In the genomic region with DNA sequence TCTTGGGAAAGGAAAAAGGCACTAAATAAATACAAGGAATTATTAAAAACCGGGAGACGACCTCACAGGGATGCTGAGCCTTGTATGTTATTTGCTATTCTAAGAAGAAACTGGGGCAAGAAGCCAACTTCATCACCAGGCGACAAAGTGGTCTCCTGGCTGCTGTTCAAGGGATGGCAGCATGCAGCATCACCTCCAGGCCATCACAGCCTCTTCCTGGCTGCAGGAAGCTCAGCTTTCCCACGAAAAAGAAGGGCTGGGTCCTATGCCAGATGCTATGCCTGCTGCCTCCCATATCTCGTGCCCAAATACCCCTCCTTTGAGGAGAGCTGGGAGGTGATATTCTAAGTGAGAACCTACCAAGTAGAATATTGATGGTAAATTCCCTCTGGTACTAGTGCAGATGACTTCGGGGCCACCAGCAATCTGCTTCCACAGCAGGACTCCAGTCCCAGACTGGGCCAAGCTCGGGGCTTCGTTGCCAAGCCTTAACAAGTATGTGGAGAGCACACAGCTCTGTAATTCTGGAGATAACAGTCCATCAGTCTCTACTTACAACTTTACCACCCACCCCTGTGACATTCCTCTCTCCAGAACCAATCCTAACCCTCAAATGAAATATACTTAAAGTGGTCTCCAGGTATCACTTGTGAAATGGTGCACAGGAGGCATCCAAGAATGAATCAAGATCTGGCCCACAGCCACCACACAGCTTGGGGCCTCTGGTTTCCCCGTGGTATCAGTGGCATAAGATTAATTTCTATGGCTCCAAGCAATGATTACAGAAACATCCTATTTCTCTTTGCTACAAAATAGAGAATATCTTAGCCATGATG, we compare ENCODE assay signal across 18 cellular contexts.
DNase-seq lines count a peak whose midpoint lies in the region; ATAC-seq, FAIRE-seq and TF ChIP-seq lines count a peak whose summit lies in the region.
"Had no signal": no experiment of that assay in that cellular context is flagged by ENCODE, and none has a peak within 500 bp of the region (broad histone marks: within the 10 kb centered on the region; RNA-seq: fewer than 3 reads in every experiment).

No MANE protein-coding gene starts in this region.

- ATAC-seq in left ventricle myocardium superior (peak; percentile 79), GM21717 (IDR thresholded peaks at IDR 0.05; ENCODE audit: unreplicated experiment) (no peak)
- ATAC-seq: activated T-cell treated with anti-CD3 and anti-CD28 coated beads, Interleukin-2, amount 50 U/mL, for 4 hours; left lung; natural killer cell had no signal

- intact Hi-C loops in left ventricle myocardium superior (cut with micrococcal nuclease): no loop called here

- CTCF ChIA-PET in GM10248 (lab: Yijun Ruan, JAX): interaction anchor here (0.9 to 1.1 kb wide), 2 partner anchors 12 to 124 kb away, joined by 3 read pairs; no protein-coding TSS in a partner anchor

- DNase-seq in NCI-H82 (lab: John Stamatoyannopoulos, UW): peak; percentile 32
- no peak for DNase-seq in NCI-H82 treated with DMSO at 0.1 percent for 48 hours (lab: John Stamatoyannopoulos, UW; ENCODE audit: unreplicated experiment)
- DNase-seq in RCC 7860 (ENCODE audit: low spot score): peak; percentile 47
- peak; percentile 72 for DNase-seq in left ventricle myocardium superior
- DNase-seq in GM10248 (ENCODE audit: extremely low spot score): no peak
- DNase-seq in stimulated activated CD4-positive, alpha-beta T cell treated with anti-CD3 and anti-CD28 coated beads, Interleukin-15, amount 100 ng/mL, for 24 hours: no peak
- DNase-seq in COLO668 (lab: John Stamatoyannopoulos, UW; ENCODE audit: unreplicated experiment): no peak
- DNase-seq: activated CD4-positive, alpha-beta T cell treated with anti-CD3 and anti-CD28 coated beads, Interleukin-2, amount 50 U/mL, for 48 hours; activated T-cell treated with anti-CD3 and anti-CD28 coated beads, Interleukin-2, amount 50 U/mL, for 4 hours; effector CD4-positive, alpha-beta T cell; left lung; natural killer cell; NCI-H2107; retina; stimulated activated CD4-positive, alpha-beta T cell treated with anti-CD3 and anti-CD28 coated beads, Interleukin-2, amount 100 ng/mL, for 24 hours had no signal

- POLR2A ChIA-PET in GM10248 (lab: Yijun Ruan, JAX): no interaction called here

- FAIRE-seq in RCC 7860 (lab: Jason Lieb, UNC): no peak
- FAIRE-seq: bronchial epithelial cell, TTC549 had no signal

- TF ChIP-seq CTCF in GM10248 (IDR thresholded peaks at IDR 0.05; ENCODE audit: control extremely low read depth, extremely low read depth, low read depth, missing control alignments): no peak

Comparison
In these comparisons a context has a peak if more than half of its experiments do, and no peak if none do; other contexts are left out.
1. DNase-seq: peak in NCI-H82 (single experiment), RCC 7860 (single experiment) and left ventricle myocardium superior (single experiment); none in NCI-H82 treated with DMSO at 0.1 percent for 48 hours (single experiment), GM10248 (single experiment), stimulated activated CD4-positive, alpha-beta T cell treated with anti-CD3 and anti-CD28 coated beads, Interleukin-15, amount 100 ng/mL, for 24 hours (single experiment) and COLO668 (single experiment).